In the genomic region with DNA sequence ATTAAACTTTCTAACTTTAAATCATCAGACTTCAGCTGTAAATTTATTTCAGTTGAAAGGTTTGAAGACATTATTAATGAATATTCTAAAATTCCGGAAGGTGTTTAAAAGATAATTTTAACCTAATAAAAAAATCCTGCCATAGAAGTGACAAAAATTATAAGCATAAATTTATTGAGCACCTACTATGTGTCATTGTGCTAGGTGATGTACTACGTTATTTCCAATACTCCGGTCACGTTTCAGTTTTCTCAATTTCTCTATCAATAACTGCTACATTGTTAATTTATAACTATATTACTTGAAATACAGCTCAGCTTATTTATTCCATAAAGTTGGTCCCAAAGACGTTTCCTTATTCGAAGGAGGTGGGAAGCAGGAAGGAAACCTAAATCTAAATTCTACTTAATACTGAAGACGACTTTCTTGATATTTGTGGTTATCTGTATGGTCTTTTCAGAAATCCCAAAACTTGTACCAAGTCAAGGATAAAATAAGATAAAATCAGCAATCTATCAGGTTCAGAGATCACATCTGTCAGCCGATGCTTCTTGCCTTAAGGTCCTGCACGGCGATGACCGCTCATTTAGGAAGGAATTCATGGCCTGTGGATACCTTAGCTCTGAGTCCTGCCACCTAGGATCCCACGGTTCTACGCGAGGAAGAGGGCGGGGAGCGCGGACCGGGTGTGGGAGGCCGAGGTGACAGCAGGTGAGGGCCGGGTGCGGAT, we compare ENCODE assay signal across 8 cellular contexts. TPM values are rescaled to one million over a fixed set of nuclear protein-coding genes. Genes with fewer than 3 reads are reported as not detected.
DNase-seq lines count a peak whose midpoint lies in the region; ATAC-seq and TF ChIP-seq lines count a peak whose summit lies in the region.

No MANE protein-coding gene starts in this region.

- peak overlapping the region; percentile 88 for H3K4me2 ChIP-seq in neuronal stem cell (ENCODE audit: insufficient read depth, low read length, poor library complexity, severe bottlenecking)

- no peak for TF ChIP-seq POLR2A in vagina (IDR thresholded peaks at IDR 0.05)

- peak in 3 of 5 experiments; percentile 41 to 68 (median 65) for DNase-seq in T-helper 2 cell
- DNase-seq in effector memory CD4-positive, alpha-beta T cell, result peak in 1 of 3 donors; percentile 71
- DNase-seq in neuronal stem cell (ENCODE audit: low spot score), result no peak
- no peak for DNase-seq in vagina (ENCODE audit: extremely low spot score in 2 of 2)
- DNase-seq in AG20443 (ENCODE audit: low spot score), result no peak
- DNase-seq in mesenteric fat pad (ENCODE audit: low spot score), result no peak

- peak overlapping the region; percentile 95 for H2AK5ac ChIP-seq in neuronal stem cell (ENCODE audit: low read depth, low read length)

- peak overlapping the region; percentile 92 for H3K9ac ChIP-seq in neuronal stem cell (ENCODE audit: low read depth, low read length, poor library complexity)

- peak overlapping the region; percentile 97 for H2AFZ ChIP-seq in neuronal stem cell (ENCODE audit: low read length)

- intact Hi-C loops in vagina (cut with DNase I), result loop anchor here (5.0 kb wide), 1 partner anchor 489 kb away; no protein-coding TSS in a partner anchor

- H3K27ac ChIP-seq in effector memory CD4-positive, alpha-beta T cell (ENCODE audit: insufficient read depth, low read length, poor library complexity, severe bottlenecking), result peak overlapping the region; percentile 95
- H3K27ac ChIP-seq in neuronal stem cell (replicated peaks; ENCODE audit: low read length), result no peak overlapping the region
- H3K27ac ChIP-seq in vagina, result peak overlapping the region; percentile 99

- peak overlapping the region; percentile 86 for H2BK15ac ChIP-seq in neuronal stem cell (ENCODE audit: low read length)

- H3K36me3 ChIP-seq in effector memory CD4-positive, alpha-beta T cell (ENCODE audit: control insufficient read depth, insufficient read depth, low read length), result no peaks in the 10 kb centered on the region
- H3K36me3 ChIP-seq in neuronal stem cell (replicated peaks in 1 of 2; ENCODE audit: control insufficient read depth in 2 of 2, insufficient read depth in 2 of 2, low read length in 2 of 2), result no peaks in the 10 kb centered on the region
- no peaks in the 10 kb centered on the region for H3K36me3 ChIP-seq in vagina

- no peak overlapping the region for H3K4ac ChIP-seq in neuronal stem cell (ENCODE audit: low read length)

- no CpG with 5 or more reads among the region's 21 CpGs for WGBS in neuronal stem cell (ENCODE audit: extremely low coverage in 2 of 2, insufficient read length in 2 of 2, insufficient replicate concordance in 1 of 2), 2 donors

- no peaks in the 10 kb centered on the region for H3K9me3 ChIP-seq in effector memory CD4-positive, alpha-beta T cell (ENCODE audit: control insufficient read depth, low read length)
- H3K9me3 ChIP-seq in neuronal stem cell (replicated peaks in 1 of 2; ENCODE audit: control insufficient read depth in 2 of 2, insufficient read depth in 1 of 2, low read depth in 1 of 2, low read length in 2 of 2) (no peaks in the 10 kb centered on the region), vagina (no peaks in the 10 kb centered on the region)

- H3K14ac ChIP-seq in neuronal stem cell (ENCODE audit: low read length), result no peak overlapping the region

- no peaks in the 10 kb centered on the region for H3K4me1 ChIP-seq in effector memory CD4-positive, alpha-beta T cell (ENCODE audit: control insufficient read depth, insufficient read depth, low read length, poor library complexity, severe bottlenecking)
- H3K4me1 ChIP-seq in neuronal stem cell (ENCODE audit: control insufficient read depth in 2 of 2, insufficient read depth in 1 of 2, low read depth in 1 of 2, low read length in 2 of 2), result peaks cover 7 to 16% of the 10 kb centered on the region in 2 donors
- peaks cover 3% of the 10 kb centered on the region for H3K4me1 ChIP-seq in vagina

- no peak overlapping the region for H4K8ac ChIP-seq in neuronal stem cell (ENCODE audit: low read depth, low read length)

- H2BK5ac ChIP-seq in neuronal stem cell (ENCODE audit: low read length), result peak overlapping the region; percentile 93

- peak overlapping the region; percentile 99 for H3K18ac ChIP-seq in neuronal stem cell (ENCODE audit: low read length)

- peak overlapping the region; percentile 98 for H3K23ac ChIP-seq in neuronal stem cell (ENCODE audit: low read depth, low read length, poor library complexity)

- no peaks in the 10 kb centered on the region for H3K27me3 ChIP-seq in effector memory CD4-positive, alpha-beta T cell (replicated peaks; ENCODE audit: control insufficient read depth, insufficient read depth, low read length, poor library complexity, severe bottlenecking)
- H3K27me3 ChIP-seq in neuronal stem cell (ENCODE audit: control insufficient read depth in 3 of 3, insufficient read depth in 3 of 3, low read depth in 1 of 3, low read length in 3 of 3) (no peaks in the 10 kb centered on the region), vagina (no peaks in the 10 kb centered on the region)

- H4K91ac ChIP-seq in neuronal stem cell (ENCODE audit: low read depth, low read length, poor library complexity), result no peak overlapping the region

- H3K4me3 ChIP-seq in GM12875 (ENCODE audit: low read depth, low read length), result peak overlapping the region; percentile 99
- H3K4me3 ChIP-seq in effector memory CD4-positive, alpha-beta T cell (ENCODE audit: insufficient read depth, low read depth, low read length, poor library complexity, severe bottlenecking), result peak overlapping the region; percentile 78
- peak overlapping the region; percentile 78 to 92 for H3K4me3 ChIP-seq in neuronal stem cell (ENCODE audit: low read length in 2 of 2)
- H3K4me3 ChIP-seq in vagina, result peak overlapping the region; percentile 89 to 92

- H3K79me1 ChIP-seq in neuronal stem cell (ENCODE audit: low read depth, low read length), result peaks cover 7% of the 10 kb centered on the region

- no peak overlapping the region for H2BK120ac ChIP-seq in neuronal stem cell (ENCODE audit: low read depth, low read length)

- no peak for ATAC-seq in GM21717 (IDR thresholded peaks at IDR 0.05; ENCODE audit: unreplicated experiment)

- TF ChIP-seq CTCF in GM12875 (IDR thresholded peaks at IDR 0.05; ENCODE audit: borderline replicate concordance, insufficient read depth, low read depth, low read length) (no peak), vagina (IDR thresholded peaks at IDR 0.05) (no peak)

- H2BK12ac ChIP-seq in neuronal stem cell (ENCODE audit: low read length), result no peak overlapping the region

RNA-seq across cellular contexts. Expression of a gene that starts 1.2 kb away (rescaled TPM):
- 31.6 TPM for polyA plus RNA-seq in neuronal stem cell (2013, experiment 1 of 2)
- polyA plus RNA-seq in neuronal stem cell (2013, experiment 2 of 2), result 33.1 TPM
- total RNA-seq in vagina, result 82.7 TPM
- total RNA-seq in mesenteric fat pad, result 89.1 TPM

Comparison
In these comparisons a context has a peak if more than half of its experiments do, and no peak if none do; other contexts are left out.
1. DNase-seq: peak in T-helper 2 cell (3 of 5); none in neuronal stem cell (single experiment), vagina (0 of 2), AG20443 (single experiment) and mesenteric fat pad (single experiment).
2. Peak in every context shown above with its lines, with median percentiles within 50 percentile points of each other: H3K4me3 ChIP-seq.